ENCODE assay signal across 1 cellular context in genomic region chr19:47305309-47305751, GRCh38.
A peak's percentile ranks its signal among the peaks of the same experiment; 100 is the strongest.
TF ChIP-seq lines count a peak whose summit lies in the region.

No MANE protein-coding gene starts in this region.

TF ChIP-seq in HepG2, 621 proteins besides CTCF, POLR2A, EP300 and RAD21 (continued from another document and continues in another):
- peak; percentile 74 for TF ChIP-seq ZBTB33 (CRISPR knock-in tag; IDR thresholded peaks at IDR 0.05)
- peak; percentile 57 for TF ChIP-seq THAP11 (CRISPR knock-in tag; IDR thresholded peaks at IDR 0.05)
- TF ChIP-seq MIER3 (CRISPR knock-in tag; IDR thresholded peaks at IDR 0.05; ENCODE audit: borderline replicate concordance) = peak; percentile 69; the same call in 1 of the 2 replicates
- no peak for TF ChIP-seq AGO1 (IDR thresholded peaks at IDR 0.05; ENCODE audit: low read depth, low read length, poor library complexity, severe bottlenecking)
- no peak for TF ChIP-seq ZNF850 (CRISPR knock-in tag; conservative IDR thresholded peaks at IDR 0.05)
- no peak for TF ChIP-seq AGO2 (optimal IDR thresholded peaks at IDR 0.05; ENCODE audit: low read depth, low read length)
- TF ChIP-seq AHDC1 (CRISPR knock-in tag; IDR thresholded peaks at IDR 0.05; ENCODE audit: borderline replicate concordance) = peak; percentile 45; the same call in 1 of the 2 replicates
- TF ChIP-seq CERS6 (CRISPR knock-in tag; IDR thresholded peaks at IDR 0.05) = no peak
- no peak for TF ChIP-seq ZNF383 (CRISPR knock-in tag; IDR thresholded peaks at IDR 0.05; ENCODE audit: borderline replicate concordance)
- TF ChIP-seq ATF2 (CRISPR knock-in tag; IDR thresholded peaks at IDR 0.05) = 0 out of 2 replicates have a peak, but pooled peaks have one; percentile 30
- TF ChIP-seq HNF1B (CRISPR knock-in tag; IDR thresholded peaks at IDR 0.05) = peak; percentile 47; the same call in 1 of the 2 replicates
- peak; percentile 28; the same call in 1 of the 2 replicates for TF ChIP-seq ZNF770 (CRISPR knock-in tag; IDR thresholded peaks at IDR 0.05)
- TF ChIP-seq MTERF4 (CRISPR knock-in tag; IDR thresholded peaks at IDR 0.05) = no peak
- TF ChIP-seq ZBTB44 (CRISPR knock-in tag; IDR thresholded peaks at IDR 0.05) = no peak
- no peak for TF ChIP-seq ZNF180 (CRISPR knock-in tag; IDR thresholded peaks at IDR 0.05; ENCODE audit: borderline replicate concordance, low read depth)
- 0 out of 4 replicates have a peak, but pooled peaks of 1 of the 2 experiments have one; percentile 49 for TF ChIP-seq ATF4 (CRISPR knock-in tag; IDR thresholded peaks at IDR 0.05)
- TF ChIP-seq ZNF691 (CRISPR knock-in tag; IDR thresholded peaks at IDR 0.05; ENCODE audit: borderline replicate concordance, low read depth) = no peak; the same call in 1 of the 2 replicates
- no peak for TF ChIP-seq RAD51 (IDR thresholded peaks at IDR 0.05; ENCODE audit: borderline replicate concordance)
- TF ChIP-seq ZEB1 (IDR thresholded peaks at IDR 0.05; ENCODE audit: insufficient replicate concordance, low read depth) = peak; percentile 42
